In the genomic region with DNA sequence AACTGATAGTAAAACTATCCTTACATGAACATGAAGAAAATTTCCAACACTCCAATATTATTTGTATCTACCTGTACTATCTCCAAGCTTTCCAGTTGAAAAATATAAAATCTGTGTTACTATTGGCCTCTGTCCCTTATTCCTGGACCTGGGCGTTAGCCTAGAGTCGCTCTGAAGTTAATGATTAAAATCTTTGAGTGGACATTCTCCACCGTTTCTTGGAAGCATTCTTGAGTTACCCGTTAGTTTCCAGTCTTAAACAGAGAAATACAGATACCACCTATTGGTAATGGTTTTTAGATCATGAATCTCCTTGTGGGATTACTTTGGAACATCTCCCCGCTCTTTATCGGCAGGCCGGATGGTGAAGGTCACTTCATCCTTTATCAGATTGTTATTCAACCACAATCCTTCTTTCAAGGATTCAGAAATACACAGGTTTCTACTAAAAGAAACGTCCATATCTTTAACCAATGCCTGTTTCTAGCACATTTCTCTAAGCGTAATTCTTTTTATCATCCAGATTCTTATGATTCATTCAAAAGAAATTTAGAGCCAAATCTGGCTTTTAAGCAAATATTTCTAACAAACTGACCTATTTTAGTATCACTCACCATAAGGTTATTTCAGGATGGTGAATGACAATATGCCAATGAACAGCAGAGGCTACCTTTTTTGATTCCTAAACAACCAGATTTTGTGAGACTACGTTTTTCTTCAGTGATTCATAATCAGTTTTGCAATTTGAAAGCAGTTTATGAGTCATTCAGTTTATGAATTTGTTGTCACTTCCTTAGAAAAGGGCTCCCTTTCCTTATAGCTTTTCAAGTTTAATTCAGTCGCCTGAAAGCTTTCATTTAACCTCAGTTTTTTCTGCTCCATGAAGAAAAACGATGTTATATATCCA, we compare ENCODE assay signal across 10 cellular contexts.
DNase-seq lines count a peak whose midpoint lies in the region; ATAC-seq, FAIRE-seq and TF ChIP-seq lines count a peak whose summit lies in the region.
"Had no signal": no experiment of that assay in that cellular context is flagged by ENCODE, and none has a peak within 500 bp of the region (broad histone marks: within the 10 kb centered on the region; RNA-seq: fewer than 3 reads in every experiment).

No MANE protein-coding gene starts in this region.

- TF ChIP-seq EP300 in transverse colon (IDR thresholded peaks at IDR 0.05; ENCODE audit: low read depth) = no peak

- TF ChIP-seq CTCF in kidney (IDR thresholded peaks at IDR 0.05; ENCODE audit: borderline replicate concordance, extremely low read depth, insufficient read depth) = no peak
- no peak for TF ChIP-seq CTCF in transverse colon (IDR thresholded peaks at IDR 0.05)

- peak; percentile 29 to 49 for ATAC-seq in activated T-cell treated with anti-CD3 and anti-CD28 coated beads, Interleukin-2, amount 50 U/mL, for 4 hours

- peak overlapping the region; percentile 82 for H3K27ac Mint-ChIP-seq in activated CD4-positive, alpha-beta memory T cell treated with anti-CD3 and anti-CD28 coated beads, Interleukin-2, amount 10 ng/mL, durations not matched to agents 7 days and 5 days

- WGBS in transverse colon (ENCODE audit: low coverage in 1 of 2), 2 donors = 54 to 61% methylated on average over 12 of the region's 12 CpGs

- peaks cover 3% of the 10 kb centered on the region for H3K27me3 Mint-ChIP-seq in activated T-cell treated with anti-CD3 and anti-CD28 coated beads, Interleukin-2, amount 50 U/mL, for 4 hours (ENCODE audit: low read depth)
- peaks cover under 1% of the 10 kb centered on the region for H3K27me3 Mint-ChIP-seq in activated CD4-positive, alpha-beta memory T cell treated with anti-CD3 and anti-CD28 coated beads, Interleukin-2, amount 10 ng/mL, durations not matched to agents 7 days and 5 days

- POLR2A ChIA-PET in activated CD4-positive, alpha-beta memory T cell treated with anti-CD3 and anti-CD28 coated beads, Interleukin-2, amount 10 ng/mL, durations not matched to agents 7 days and 5 days (lab: Charles Lee) = interaction anchor here (1.0 to 1.4 kb wide), 4 partner anchors 16 to 166 kb away, joined by 3 to 5 read pairs (median 3); no protein-coding TSS in a partner anchor

- CTCF ChIA-PET in activated CD4-positive, alpha-beta memory T cell treated with anti-CD3 and anti-CD28 coated beads, Interleukin-2, amount 10 ng/mL, durations not matched to agents 7 days and 5 days (lab: Charles Lee) = no interaction called here

- H3K36me3 Mint-ChIP-seq in activated T-cell treated with anti-CD3 and anti-CD28 coated beads, Interleukin-2, amount 50 U/mL, for 4 hours (ENCODE audit: insufficient read depth) = no peaks in the 10 kb centered on the region
- H3K36me3 Mint-ChIP-seq in activated CD4-positive, alpha-beta memory T cell treated with anti-CD3 and anti-CD28 coated beads, Interleukin-2, amount 10 ng/mL, durations not matched to agents 7 days and 5 days (ENCODE audit: low read depth) = peaks cover 12% of the 10 kb centered on the region
- H3K36me3 Mint-ChIP-seq: naive B cell had no signal

- H3K27me3 ChIP-seq in transverse colon (no peaks in the 10 kb centered on the region), H7 (ENCODE audit: control insufficient read depth, insufficient read depth, low read length) (no peaks in the 10 kb centered on the region)

- intact Hi-C loops in kidney (cut with DNase I) (no loop called here), transverse colon (cut with DNase I; ENCODE audit: low total_unique reads) (no loop called here)

- in situ Hi-C loops in transverse colon (cut with MboI; ENCODE audit: low pct_ligation_motif_present in 1 of 4, low pct_unique_long_range_greater_than_20kb in 1 of 4, low sequenced_read_pairs in 3 of 4) = no loop called here

- peaks cover 30% of the 10 kb centered on the region for H3K4me1 Mint-ChIP-seq in activated T-cell treated with anti-CD3 and anti-CD28 coated beads, Interleukin-2, amount 50 U/mL, for 4 hours (ENCODE audit: low read depth)
- H3K4me1 Mint-ChIP-seq in activated CD4-positive, alpha-beta memory T cell treated with anti-CD3 and anti-CD28 coated beads, Interleukin-2, amount 10 ng/mL, durations not matched to agents 7 days and 5 days = peaks cover 37% of the 10 kb centered on the region
- H3K4me1 Mint-ChIP-seq: naive B cell had no signal

- peak overlapping the region in 1 of 2 donors; percentile 28 for H3K4me3 ChIP-seq in kidney (ENCODE audit: low read length in 2 of 2)
- H3K4me3 ChIP-seq in transverse colon = no peak overlapping the region
- H3K4me3 ChIP-seq in H7 (ENCODE audit: insufficient read depth, low read depth, low read length) = no peak overlapping the region

- peak overlapping the region; percentile 68 to 82 for H3K27ac ChIP-seq in kidney (ENCODE audit: low read depth in 2 of 2, low read length in 2 of 2)
- H3K27ac ChIP-seq in transverse colon = peak overlapping the region; percentile 83 to 90 (median 86)
- H3K27ac ChIP-seq in substantia nigra (ENCODE audit: low read depth, low read length, poor library complexity, severe bottlenecking) = no peak overlapping the region
- H3K27ac ChIP-seq: HL-60 had no signal

- peaks cover 3% of the 10 kb centered on the region for H3K9me3 Mint-ChIP-seq in activated T-cell treated with anti-CD3 and anti-CD28 coated beads, Interleukin-2, amount 50 U/mL, for 4 hours
- H3K9me3 Mint-ChIP-seq in activated CD4-positive, alpha-beta memory T cell treated with anti-CD3 and anti-CD28 coated beads, Interleukin-2, amount 10 ng/mL, durations not matched to agents 7 days and 5 days = peaks cover 14% of the 10 kb centered on the region
- H3K9me3 Mint-ChIP-seq: naive B cell had no signal

- no peaks in the 10 kb centered on the region for H3K9me3 ChIP-seq in kidney (ENCODE audit: control insufficient read depth in 1 of 2, low read length in 2 of 2)
- no peaks in the 10 kb centered on the region for H3K9me3 ChIP-seq in transverse colon

- H3K36me3 ChIP-seq in kidney (ENCODE audit: control insufficient read depth in 1 of 2, insufficient read depth in 2 of 2, low read length in 2 of 2) (no peaks in the 10 kb centered on the region), transverse colon (no peaks in the 10 kb centered on the region), H7 (replicated peaks; ENCODE audit: control insufficient read depth, insufficient read depth, low read length) (no peaks in the 10 kb centered on the region)

- no peak overlapping the region for H3K4me3 Mint-ChIP-seq in activated T-cell treated with anti-CD3 and anti-CD28 coated beads, Interleukin-2, amount 50 U/mL, for 4 hours
- H3K4me3 Mint-ChIP-seq in activated CD4-positive, alpha-beta memory T cell treated with anti-CD3 and anti-CD28 coated beads, Interleukin-2, amount 10 ng/mL, durations not matched to agents 7 days and 5 days = no peak overlapping the region
- H3K4me3 Mint-ChIP-seq: naive B cell had no signal

- H3K9ac ChIP-seq in kidney (ENCODE audit: low read length in 2 of 2) = peak overlapping the region in 1 of 2 donors; percentile 2

- FAIRE-seq in kidney (lab: Jason Lieb, UNC) = peak; percentile 15

- no peak for DNase-seq in activated T-cell treated with anti-CD3 and anti-CD28 coated beads, Interleukin-2, amount 50 U/mL, for 4 hours
- DNase-seq in activated T-cell treated with anti-CD3 and anti-CD28 coated beads, Interleukin-2, amount 50 U/mL, for 1 hour = no peak
- no peak for DNase-seq in activated CD4-positive, alpha-beta memory T cell treated with anti-CD3 and anti-CD28 coated beads, Interleukin-2, amount 10 ng/mL, durations not matched to agents 7 days and 5 days
- DNase-seq in kidney (no peak), transverse colon (no peak), NCI-H1048 (lab: John Stamatoyannopoulos, UW) (no peak), substantia nigra (lab: John Stamatoyannopoulos, UW) (no peak), H7 (no peak)
- DNase-seq: naive B cell had no signal

- H3K4me1 ChIP-seq in kidney (ENCODE audit: control insufficient read depth in 1 of 2, insufficient read depth in 1 of 2, low read depth in 1 of 2, low read length in 2 of 2) = peaks cover 15 to 37% of the 10 kb centered on the region in 2 donors
- peaks cover 19 to 48% (median 39%) of the 10 kb centered on the region in 4 donors for H3K4me1 ChIP-seq in transverse colon

- no peak for TF ChIP-seq POLR2A in transverse colon (IDR thresholded peaks at IDR 0.05)
